In genomic region chr12:106137456-106138278, GRCh38 we compare ENCODE assay signal across 8 cellular contexts. TPM values are rescaled to one million over a fixed set of nuclear protein-coding genes. Genes with fewer than 3 reads are reported as not detected.
DNase-seq lines count a peak whose midpoint lies in the region; ATAC-seq and TF ChIP-seq lines count a peak whose summit lies in the region.

No MANE protein-coding gene starts in this region.

- no peaks in the 10 kb centered on the region for H3K36me3 Mint-ChIP-seq in stimulated activated naive CD8-positive, alpha-beta T cell treated with anti-CD3 and anti-CD28 coated beads, Interleukin-15, Interleukin-2, amounts not matched to agents 100 ng/mL and 50 ng/mL, for 24 hours (ENCODE audit: low read depth)

- H3K9me3 ChIP-seq in mucosa of rectum (ENCODE audit: control insufficient read depth in 2 of 2, low read length in 2 of 2) (no peaks in the 10 kb centered on the region), vagina (no peaks in the 10 kb centered on the region)

- no peak for DNase-seq in stimulated activated naive CD8-positive, alpha-beta T cell treated with anti-CD3 and anti-CD28 coated beads, Interleukin-15, Interleukin-2, amounts not matched to agents 100 U/mL and 50 U/mL, for 24 hours
- DNase-seq in choroid plexus epithelial cell (ENCODE audit: low read depth), result peak; percentile 34
- DNase-seq in vagina (ENCODE audit: extremely low spot score in 2 of 2), result no peak
- DNase-seq in stimulated activated CD4-positive, alpha-beta T cell treated with anti-CD3 and anti-CD28 coated beads, Interleukin-4, amount 100 ng/mL, for 1 hour, result no peak

- no peaks in the 10 kb centered on the region for H3K9me3 Mint-ChIP-seq in stimulated activated naive CD8-positive, alpha-beta T cell treated with anti-CD3 and anti-CD28 coated beads, Interleukin-15, Interleukin-2, amounts not matched to agents 100 ng/mL and 50 ng/mL, for 24 hours

- no peak for TF ChIP-seq CTCF in choroid plexus epithelial cell (conservative IDR thresholded peaks at IDR 0.05; ENCODE audit: low read depth, low read length)
- no peak for TF ChIP-seq CTCF in vagina (IDR thresholded peaks at IDR 0.05)

- TF ChIP-seq POLR2A in vagina (IDR thresholded peaks at IDR 0.05), result no peak

- H3K27ac ChIP-seq in mucosa of rectum (ENCODE audit: low read depth in 2 of 2, low read length in 2 of 2) (peak overlapping the region; percentile 71), vagina (peak overlapping the region; percentile 94)

- H3K27ac Mint-ChIP-seq in stimulated activated naive CD8-positive, alpha-beta T cell treated with anti-CD3 and anti-CD28 coated beads, Interleukin-15, Interleukin-2, amounts not matched to agents 100 ng/mL and 50 ng/mL, for 24 hours, result no peak overlapping the region

- intact Hi-C loops in vagina (cut with DNase I), result loop anchor here (5.0 kb wide), 2 partner anchors 430 to 715 kb away; no protein-coding TSS in a partner anchor

- no peak for ATAC-seq in stimulated activated naive CD8-positive, alpha-beta T cell treated with anti-CD3 and anti-CD28 coated beads, Interleukin-15, Interleukin-2, amounts not matched to agents 100 U/mL and 50 U/mL, for 24 hours
- ATAC-seq in GM21423 (IDR thresholded peaks at IDR 0.05; ENCODE audit: unreplicated experiment), result no peak
- ATAC-seq in GM19463 (IDR thresholded peaks at IDR 0.05; ENCODE audit: unreplicated experiment), result no peak

- H3K27me3 ChIP-seq in mucosa of rectum (ENCODE audit: control insufficient read depth in 2 of 2, insufficient read depth in 2 of 2, low read length in 2 of 2) (peaks cover 7 to 11% of the 10 kb centered on the region in 2 donors), vagina (no peaks in the 10 kb centered on the region)

- H3K4me3 ChIP-seq in choroid plexus epithelial cell (ENCODE audit: low read depth, low read length) (peak overlapping the region; percentile 78), mucosa of rectum (ENCODE audit: low read length in 2 of 2) (peak overlapping the region; percentile 66 to 67), vagina (peak overlapping the region; percentile 77 to 97)

- H3K27me3 Mint-ChIP-seq in stimulated activated naive CD8-positive, alpha-beta T cell treated with anti-CD3 and anti-CD28 coated beads, Interleukin-15, Interleukin-2, amounts not matched to agents 100 ng/mL and 50 ng/mL, for 24 hours, result peaks cover 74% of the 10 kb centered on the region

- H3K9ac ChIP-seq in mucosa of rectum (ENCODE audit: low read depth in 1 of 2, low read length in 2 of 2), result no peak overlapping the region

- H3K36me3 ChIP-seq in mucosa of rectum (ENCODE audit: control insufficient read depth in 2 of 2, insufficient read depth in 2 of 2, low read length in 2 of 2) (no peaks in the 10 kb centered on the region), vagina (no peaks in the 10 kb centered on the region)

- peak overlapping the region; percentile 58 for H3K4me3 Mint-ChIP-seq in stimulated activated naive CD8-positive, alpha-beta T cell treated with anti-CD3 and anti-CD28 coated beads, Interleukin-15, Interleukin-2, amounts not matched to agents 100 ng/mL and 50 ng/mL, for 24 hours

- peaks cover 10% of the 10 kb centered on the region for H3K4me1 Mint-ChIP-seq in stimulated activated naive CD8-positive, alpha-beta T cell treated with anti-CD3 and anti-CD28 coated beads, Interleukin-15, Interleukin-2, amounts not matched to agents 100 ng/mL and 50 ng/mL, for 24 hours (ENCODE audit: low read depth)

- H3K4me1 ChIP-seq in mucosa of rectum (ENCODE audit: control insufficient read depth in 2 of 2, insufficient read depth in 2 of 2, low read length in 2 of 2) (peaks cover 4 to 11% of the 10 kb centered on the region in 2 donors), vagina (peaks cover 61% of the 10 kb centered on the region)

RNA-seq across cellular contexts. Expression of gene NUAK1, which starts 1.1 kb away (rescaled TPM):
- 22.8 TPM for total RNA-seq in vagina
